In the genomic region with DNA sequence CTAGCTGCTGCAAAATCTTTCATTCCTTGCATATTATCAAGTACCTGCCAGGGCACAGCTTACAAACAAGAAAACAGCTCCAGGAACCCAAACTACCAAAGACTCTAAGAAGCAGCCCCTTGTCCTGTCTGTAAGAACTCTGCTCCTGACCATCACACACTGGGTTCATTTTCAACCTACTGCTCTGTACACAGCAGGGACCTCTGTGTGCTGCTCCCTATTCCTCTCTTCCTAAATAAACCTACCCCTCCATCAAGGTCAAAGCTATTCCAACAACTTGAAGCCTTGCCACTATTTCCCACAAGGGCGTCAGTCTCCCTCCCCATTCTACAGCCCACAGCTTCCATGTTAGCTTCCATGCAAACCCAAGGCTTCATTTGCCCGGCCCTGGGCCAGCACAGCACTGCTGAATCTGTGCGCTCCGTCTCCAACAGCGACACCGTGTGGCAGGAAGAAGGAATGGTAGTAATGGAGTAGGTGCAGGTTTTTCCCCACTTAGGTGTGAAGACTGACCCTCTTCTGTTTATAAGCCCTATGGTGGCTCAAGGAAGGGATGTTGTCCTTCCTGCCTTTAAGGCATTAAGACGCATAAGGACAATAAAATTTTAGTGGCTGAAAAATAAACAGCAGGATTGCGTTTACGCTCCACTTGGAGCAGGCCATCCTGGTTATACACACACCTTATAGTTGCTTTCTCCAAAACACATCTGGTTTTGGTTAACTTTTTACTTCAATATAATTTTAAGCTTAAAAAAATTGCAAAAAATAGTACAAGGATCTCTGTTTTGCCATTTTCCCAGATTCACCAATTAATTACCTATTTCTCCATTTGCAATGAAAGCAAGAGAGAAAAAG, we compare ENCODE assay signal across 8 cellular contexts.
A peak's percentile ranks its signal among the peaks of the same experiment; 100 is the strongest.
DNase-seq lines count a peak whose midpoint lies in the region; ATAC-seq, FAIRE-seq and TF ChIP-seq lines count a peak whose summit lies in the region.

No MANE protein-coding gene starts in this region.

- ATAC-seq in activated T-helper 17 cell treated with anti-CD3 and anti-CD28 coated beads, Interleukin-2, amount 50 U/mL, for 72 hours (replicated peaks), result peak; percentile 58
- no peak for ATAC-seq in GM21528 (IDR thresholded peaks at IDR 0.05; ENCODE audit: low FRiP score, unreplicated experiment)

- H3K9me3 Mint-ChIP-seq in activated T-helper 17 cell treated with anti-CD3 and anti-CD28 coated beads, Interleukin-2, amount 50 U/mL, for 72 hours, result peaks cover 12% of the 10 kb centered on the region

- H3K36me3 Mint-ChIP-seq in activated T-helper 17 cell treated with anti-CD3 and anti-CD28 coated beads, Interleukin-2, amount 50 U/mL, for 72 hours (ENCODE audit: low read depth), result no peaks in the 10 kb centered on the region

- DNase-seq in D721Med (ENCODE audit: insufficient read length, low spot score) (no peak), GM23248 (peak; percentile 74), NCI-H460 (ENCODE audit: extremely low read depth, low read depth) (peak; percentile 39), cardiac septum (ENCODE audit: low spot score) (peak; percentile 87), putamen (ENCODE audit: low spot score) (peak; percentile 30), T1000 (lab: John Stamatoyannopoulos, UW) (no peak)

- H3K27me3 ChIP-seq in GM23248 (replicated peaks; ENCODE audit: insufficient read depth), result no peaks in the 10 kb centered on the region

- no peaks in the 10 kb centered on the region for H3K9me2 ChIP-seq in GM23248 (ENCODE audit: insufficient read depth)

- H3K4me1 Mint-ChIP-seq in activated T-helper 17 cell treated with anti-CD3 and anti-CD28 coated beads, Interleukin-2, amount 50 U/mL, for 72 hours, result no peaks in the 10 kb centered on the region

- 26 to 32% methylated on average over 9 of the region's 9 CpGs for WGBS in GM23248 (ENCODE audit: low coverage in 1 of 2, low lambda C conversion rate in 2 of 2, missing lambda C conversion rate in 2 of 2), 2 experiments

- H3K4me1 ChIP-seq in GM23248 (ENCODE audit: insufficient read depth), result peaks cover 21% of the 10 kb centered on the region

- intact Hi-C loops in cardiac septum (cut with DNase I), result loop anchor here (1.0 to 10.0 kb wide), 3 partner anchors 185 to 543 kb away; no protein-coding TSS in a partner anchor

- H3K9ac ChIP-seq in GM23248, result no peak overlapping the region

- FAIRE-seq in D721Med (lab: Jason Lieb, UNC), result no peak

- no peaks in the 10 kb centered on the region for H4K20me1 ChIP-seq in GM23248 (ENCODE audit: insufficient read depth)

- no peaks in the 10 kb centered on the region for H3K36me3 ChIP-seq in GM23248 (ENCODE audit: low read depth)

- H3K79me2 ChIP-seq in GM23248 (ENCODE audit: insufficient read depth), result no peaks in the 10 kb centered on the region

- H3K9me3 ChIP-seq in GM23248 (ENCODE audit: low read depth), result no peaks in the 10 kb centered on the region

- no peak overlapping the region for H3K4me2 ChIP-seq in GM23248 (ENCODE audit: unreplicated experiment)

- H3K27ac ChIP-seq in GM23248, result no peak overlapping the region

- no peak overlapping the region for H3K4me3 ChIP-seq in GM23248

- TF ChIP-seq CTCF in D721Med (IDR thresholded peaks at IDR 0.05; ENCODE audit: insufficient read depth, missing control alignments), result peak; percentile 55

- H3K4me3 Mint-ChIP-seq in activated T-helper 17 cell treated with anti-CD3 and anti-CD28 coated beads, Interleukin-2, amount 50 U/mL, for 72 hours, result no peak overlapping the region

- no peak overlapping the region for H2AFZ ChIP-seq in GM23248

- in situ Hi-C loops in GM23248 (cut with MboI), result loop anchor here (25.0 kb wide), 1 partner anchor 173 kb away; no protein-coding TSS in a partner anchor

- H3K27me3 Mint-ChIP-seq in activated T-helper 17 cell treated with anti-CD3 and anti-CD28 coated beads, Interleukin-2, amount 50 U/mL, for 72 hours, result peaks cover 19% of the 10 kb centered on the region

- peaks cover 30% of the 10 kb centered on the region for H3F3A ChIP-seq in GM23248 (ENCODE audit: insufficient read depth)

- H3K27ac Mint-ChIP-seq in activated T-helper 17 cell treated with anti-CD3 and anti-CD28 coated beads, Interleukin-2, amount 50 U/mL, for 72 hours, result no peak overlapping the region

Comparison
In these comparisons a context has a peak if more than half of its experiments do, and no peak if none do; other contexts are left out.
1. DNase-seq: peak in GM23248 (single experiment), NCI-H460 (single experiment), cardiac septum (single experiment) and putamen (single experiment); none in D721Med (single experiment) and T1000 (single experiment).